In the genomic region with DNA sequence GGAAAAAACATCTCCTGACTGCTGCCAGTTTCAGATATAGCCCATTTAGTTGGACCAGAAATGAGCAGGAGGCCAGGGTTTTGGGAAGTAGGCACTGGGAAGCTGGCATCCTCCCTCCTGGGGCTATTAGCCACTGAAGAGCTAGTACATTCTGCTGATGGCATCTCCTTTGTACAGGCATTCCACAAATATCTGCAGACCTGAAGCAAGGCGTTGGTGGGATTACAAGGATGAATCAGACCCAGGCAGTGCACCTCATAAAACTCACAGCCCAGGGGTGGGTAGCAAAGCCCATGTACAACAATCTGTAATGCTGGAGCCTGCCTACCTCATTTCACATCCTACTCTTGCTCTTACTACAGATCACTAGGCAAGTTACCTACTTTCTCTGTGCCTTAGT, we compare ENCODE assay signal across 17 cellular contexts. TPM values are rescaled to one million over a fixed set of nuclear protein-coding genes. Genes with fewer than 3 reads are reported as not detected.
"Had no signal": no experiment of that assay in that cellular context is flagged by ENCODE, and none has a peak within 500 bp of the region (broad histone marks: within the 10 kb centered on the region; RNA-seq: fewer than 3 reads in every experiment).

No MANE protein-coding gene starts in this region.

- DNase-seq: activated CD4-positive, alpha-beta T cell treated with anti-CD3 and anti-CD28 coated beads, Interleukin-2, amount 10 ng/mL, durations not matched to agents 24 days and 14 days; activated CD4-positive, CD25-positive, alpha-beta regulatory T cell; activated CD8-positive, alpha-beta memory T cell treated with anti-CD3 and anti-CD28 coated beads, Interleukin-2, amount 50 U/mL, for 4 hours; activated CD8-positive, alpha-beta T cell treated with anti-CD3 and anti-CD28 coated beads, Interleukin-2, amount 10 ng/mL, durations not matched to agents 7 days and 5 days; activated gamma-delta T cell treated with Interleukin-2 at 50 U/mL for 16 hours; brain microvascular endothelial cell; effector CD8-positive, alpha-beta T cell; foreskin fibroblast; kidney glomerular epithelial cell; left ventricle myocardium superior; mesenchymal stem cell; naive thymus-derived CD8-positive, alpha-beta T cell; pancreas; stimulated activated CD4-positive, alpha-beta T cell treated with anti-CD3 and anti-CD28 coated beads, Interleukin-4, amount 100 ng/mL, for 24 hours; stimulated activated naive CD8-positive, alpha-beta T cell treated with anti-CD3 and anti-CD28 coated beads, Interleukin-15, Interleukin-2, amounts not matched to agents 100 U/mL and 50 U/mL, for 24 hours; trophoblast cell had no signal

- H3K27me3 ChIP-seq: brain microvascular endothelial cell, pancreas had no signal

- H3K27ac ChIP-seq: brain microvascular endothelial cell, pancreas had no signal

- H3K36me3 ChIP-seq: brain microvascular endothelial cell, pancreas had no signal

- H3K4me3 ChIP-seq: pancreas had no signal

- H3K9me3 ChIP-seq: pancreas had no signal

RNA-seq across cellular contexts. Expression of a gene that starts 27.5 kb away (rescaled TPM):
- total RNA-seq: endothelial cell of umbilical vein had no signal
- polyA plus RNA-seq: endothelial cell of umbilical vein had no signal
